In genomic region chr3:101495552-101495951, GRCh38 we compare ENCODE assay signal across 23 cellular contexts. TPM values are rescaled to one million over a fixed set of nuclear protein-coding genes. Genes with fewer than 3 reads are reported as not detected.
DNase-seq lines count a peak whose midpoint lies in the region; ATAC-seq, FAIRE-seq and TF ChIP-seq lines count a peak whose summit lies in the region.
"Had no signal": no experiment of that assay in that cellular context is flagged by ENCODE, and none has a peak within 500 bp of the region (broad histone marks: within the 10 kb centered on the region; RNA-seq: fewer than 3 reads in every experiment).

No MANE protein-coding gene starts in this region.

- no peaks in the 10 kb centered on the region for H3K9me1 ChIP-seq in K562 (ENCODE audit: control insufficient read depth, insufficient read depth, low read length)

- in situ Hi-C loops in K562 (cut with MboI), result no loop called here

- H3K36me3 ChIP-seq in CD8-positive, alpha-beta T cell (ENCODE audit: insufficient read depth, low read length), result peaks cover 16% of the 10 kb centered on the region
- peaks cover 17% of the 10 kb centered on the region; the same call in 2 of the 3 replicates for H3K36me3 ChIP-seq in K562 (ENCODE audit: control insufficient read depth, insufficient read depth, low read length)

- no TSS peak for BruUV-seq in K562 (replicated peaks; lab: Mats Ljungman, UMichigan)

- no peak for TF ChIP-seq CTCF in CD8-positive, alpha-beta T cell (IDR thresholded peaks at IDR 0.05)
- TF ChIP-seq CTCF in K562 (IDR thresholded peaks at IDR 0.05 in 2 of 3, conservative IDR thresholded peaks at IDR 0.05 in 1 of 3; ENCODE audit: insufficient read depth in 2 of 3, low read depth in 1 of 3, low read length in 3 of 3) (peak in 2 of 3 experiments; percentile 33 to 35; a peak in 2 of 6 replicates), glutamatergic neuron (IDR thresholded peaks at IDR 0.05; ENCODE audit: partially characterized antibody, unreplicated experiment) (no peak)

- DNase-seq in CD8-positive, alpha-beta T cell, result no peak
- peak; percentile 57 for DNase-seq in HT-29 (ENCODE audit: low spot score)
- DNase-seq in K562 (ENCODE audit: extremely low read depth in 1 of 4, low spot score in 3 of 4), result peak in 1 of 4 experiments; percentile 36
- peak; percentile 35 for DNase-seq in glutamatergic neuron
- DNase-seq in GM19238 (ENCODE audit: insufficient read length, low spot score), result no peak
- DNase-seq: activated CD4-positive, alpha-beta T cell treated with anti-CD3 and anti-CD28 coated beads, Interleukin-2, amount 50 U/mL, for 1 hour; activated effector memory CD4-positive, alpha-beta T cell treated with anti-CD3 and anti-CD28 coated beads, Interleukin-2, amount 50 U/mL, for 16 hours; adrenal gland; Calu3; H7; kidney glomerular epithelial cell; naive B cell; NCI-H1436; RPMI8226; stimulated activated CD4-positive, alpha-beta T cell treated with anti-CD3 and anti-CD28 coated beads, Interleukin-2, amount 100 ng/mL, for 24 hours; stimulated activated naive CD8-positive, alpha-beta T cell treated with anti-CD3 and anti-CD28 coated beads, Interleukin-15, Interleukin-2, amounts not matched to agents 100 U/mL and 50 U/mL, for 24 hours; transverse colon had no signal

- POLR2A ChIA-PET in CD8-positive, alpha-beta T cell (lab: Charles Lee), result interaction anchor here (0.6 to 1.0 kb wide), 2 partner anchors 15 to 133 kb away, joined by 3 read pairs; no protein-coding TSS in a partner anchor
- POLR2A ChIA-PET in K562 (lab: Yijun Ruan, JAX), result interaction anchor here (0.7 kb wide), 1 partner anchor 34 kb away, joined by 3 read pairs; no protein-coding TSS in a partner anchor

- no peaks in the 10 kb centered on the region for H3K27me3 Mint-ChIP-seq in CD8-positive, alpha-beta T cell (ENCODE audit: low read depth)
- peaks cover 3% of the 10 kb centered on the region for H3K27me3 Mint-ChIP-seq in glutamatergic neuron (ENCODE audit: unreplicated experiment)
- H3K27me3 Mint-ChIP-seq: central memory CD8-positive, alpha-beta T cell; naive B cell; progenitor cell of endocrine pancreas had no signal

- peak; percentile 77 for FAIRE-seq in K562 (lab: Jason Lieb, UNC)
- FAIRE-seq: GM19239 had no signal

- no peaks in the 10 kb centered on the region for H3K4me1 ChIP-seq in CD8-positive, alpha-beta T cell (ENCODE audit: insufficient read depth, low read length)
- H3K4me1 ChIP-seq in K562 (replicated peaks in 1 of 2; ENCODE audit: control insufficient read depth in 2 of 2, insufficient read depth in 2 of 2, low read length in 2 of 2), result no peaks in the 10 kb centered on the region; a peak in 1 of 5 replicates
- H3K4me1 ChIP-seq: adrenal gland, transverse colon had no signal

- CTCF ChIA-PET in CD8-positive, alpha-beta T cell (lab: Charles Lee), result interaction anchor here (1.4 to 2.3 kb wide), 2 partner anchors 18 to 78 kb away, joined by 3 to 8 read pairs; partner anchors contain the start of genes PCNP and SENP7
- CTCF ChIA-PET in K562 (lab: Yijun Ruan, JAX; ENCODE audit: low intra/inter-chr PET ratio), result no interaction called here

- peaks cover 65% of the 10 kb centered on the region for H3K36me3 Mint-ChIP-seq in CD8-positive, alpha-beta T cell
- peaks cover 20% of the 10 kb centered on the region for H3K36me3 Mint-ChIP-seq in glutamatergic neuron (ENCODE audit: unreplicated experiment)

- TF ChIP-seq RAD21 in K562 (CRISPR knock-in tag; conservative IDR thresholded peaks at IDR 0.05 in 1 of 2, IDR thresholded peaks at IDR 0.05 in 1 of 2), result peak in 1 of 2 experiments; percentile 47; a peak in 2 of 4 replicates

- no peak overlapping the region for H3K27ac ChIP-seq in CD8-positive, alpha-beta T cell (ENCODE audit: low read depth, low read length)
- no peak overlapping the region for H3K27ac ChIP-seq in K562 (ENCODE audit: extremely low read depth, low read depth, low read length)
- H3K27ac ChIP-seq: adrenal gland, transverse colon had no signal

- WGBS in K562 (ENCODE audit: insufficient coverage, low coverage, missing lambda C conversion rate), result 35% methylated on average over 4 of the region's 4 CpGs

- peak overlapping the region; percentile 61 for H3K27ac Mint-ChIP-seq in CD8-positive, alpha-beta T cell
- H3K27ac Mint-ChIP-seq in glutamatergic neuron (ENCODE audit: unreplicated experiment), result peak overlapping the region; percentile 96
- H3K27ac Mint-ChIP-seq: naive B cell, progenitor cell of endocrine pancreas had no signal

- H3K4me3 Mint-ChIP-seq in CD8-positive, alpha-beta T cell, result no peak overlapping the region
- H3K4me3 Mint-ChIP-seq in glutamatergic neuron (ENCODE audit: unreplicated experiment), result peak overlapping the region; percentile 30
- H3K4me3 Mint-ChIP-seq: central memory CD8-positive, alpha-beta T cell; naive B cell had no signal

- ATAC-seq in CD8-positive, alpha-beta T cell, result no peak
- ATAC-seq in K562 (peak; percentile 81), GM19351 (IDR thresholded peaks at IDR 0.05; ENCODE audit: unreplicated experiment) (no peak), HG02938 (IDR thresholded peaks at IDR 0.05; ENCODE audit: unreplicated experiment) (no peak), HG03521 (IDR thresholded peaks at IDR 0.05; ENCODE audit: unreplicated experiment) (no peak)
- ATAC-seq: stimulated activated naive CD8-positive, alpha-beta T cell treated with anti-CD3 and anti-CD28 coated beads, Interleukin-15, Interleukin-2, amounts not matched to agents 100 U/mL and 50 U/mL, for 24 hours had no signal

- H3K9ac ChIP-seq in K562 (ENCODE audit: insufficient read depth in 1 of 2, low read depth in 2 of 2, low read length in 2 of 2), result no peak overlapping the region

- no peaks in the 10 kb centered on the region for H3K9me3 Mint-ChIP-seq in CD8-positive, alpha-beta T cell
- H3K9me3 Mint-ChIP-seq in glutamatergic neuron (ENCODE audit: unreplicated experiment), result peaks cover 3% of the 10 kb centered on the region
- H3K9me3 Mint-ChIP-seq: central memory CD8-positive, alpha-beta T cell had no signal

- H2AFZ ChIP-seq in K562 (ENCODE audit: low read depth, low read length), result no peak overlapping the region

- TF ChIP-seq POLR2A in K562 (conservative IDR thresholded peaks at IDR 0.05), result no peak

- no peak overlapping the region for H3K4me3 ChIP-seq in CD8-positive, alpha-beta T cell (ENCODE audit: low read depth, low read length)
- H3K4me3 ChIP-seq in K562, result no peak overlapping the region
- H3K4me3 ChIP-seq: adrenal gland, transverse colon had no signal

- H3K79me2 ChIP-seq in K562 (ENCODE audit: control insufficient read depth, insufficient read depth, low read length), result peaks cover 29% of the 10 kb centered on the region

- H3K27me3 ChIP-seq in CD8-positive, alpha-beta T cell (ENCODE audit: insufficient read depth, low read length), result no peaks in the 10 kb centered on the region
- H3K27me3 ChIP-seq in K562 (ENCODE audit: control insufficient read depth in 2 of 2, insufficient read depth in 2 of 2, low read length in 2 of 2), result no peaks in the 10 kb centered on the region
- H3K27me3 ChIP-seq: adrenal gland, transverse colon had no signal

- intact Hi-C loops in CD8-positive, alpha-beta T cell (cut with DNase I, micrococcal nuclease), result no loop called here
- intact Hi-C loops in K562 (cut with micrococcal nuclease), result no loop called here

- H3K9me3 ChIP-seq in CD8-positive, alpha-beta T cell (ENCODE audit: low read length), result no peaks in the 10 kb centered on the region
- no peaks in the 10 kb centered on the region for H3K9me3 ChIP-seq in K562 (replicated peaks; ENCODE audit: control insufficient read depth, insufficient read depth, low read depth, low read length)
- H3K9me3 ChIP-seq: adrenal gland, transverse colon had no signal

- H3K4me1 Mint-ChIP-seq in CD8-positive, alpha-beta T cell (ENCODE audit: low read depth), result peaks cover 47% of the 10 kb centered on the region
- H3K4me1 Mint-ChIP-seq in glutamatergic neuron (ENCODE audit: low read depth, unreplicated experiment), result peaks cover 15% of the 10 kb centered on the region

- no peaks in the 10 kb centered on the region for H4K20me1 ChIP-seq in K562 (replicated peaks; ENCODE audit: control insufficient read depth, insufficient read depth, low read length)

- TF ChIP-seq EP300 in K562 (IDR thresholded peaks at IDR 0.05; ENCODE audit: low read length), result no peak

- no peak overlapping the region for H3K4me2 ChIP-seq in K562 (ENCODE audit: insufficient read depth, low read length)

TF ChIP-seq in K562, 482 proteins besides CTCF, POLR2A, EP300 and RAD21 (continues in another document):
- TF ChIP-seq ZBTB7A (IDR thresholded peaks at IDR 0.05; ENCODE audit: borderline replicate concordance, control insufficient read depth, low read depth, low read length) (no peak), TFAP4 (CRISPR knock-in tag; IDR thresholded peaks at IDR 0.05; ENCODE audit: borderline replicate concordance) (no peak)

RNA-seq across cellular contexts. Expression of gene SENP7, which starts 17.5 kb away (rescaled TPM):
- 10 to 100 TPM; 28.3 to 29.1 TPM for total RNA-seq in CD8-positive, alpha-beta T cell
- 0.65 and 2.2 TPM in 2 replicates for total RNA-seq in HT-29 (2014; rRNA removed; shearing (Covaris generic))
- total RNA-seq in K562 (2011; cell fraction: chromatin; rRNA removed; ENCODE audit: low replicate concordance), result 29.4 and 103 TPM in 2 replicates
- 12.0 and 19.1 TPM in 2 replicates for total RNA-seq in K562 (2011; cell fraction: nucleolus; rRNA removed)
- total RNA-seq in K562 (2011; cell fraction: nucleoplasm; rRNA removed), result 41.1 and 61.4 TPM in 2 replicates
- total RNA-seq in K562 (2014; rRNA removed) (7.0 and 8.7 TPM in 2 replicates), K562 (2014; rRNA removed; fragmentation: Illumina TruSeq; extraction: Trizol) (21.9 and 22.4 TPM in 2 replicates), K562 (2015; rRNA removed; fragmentation: Illumina TruSeq; extraction: Trizol) (18.8 and 21.7 TPM in 2 replicates), K562 (2021) (10.7 and 13.6 TPM in 2 replicates), glutamatergic neuron (ENCODE audit: unreplicated experiment) (112 TPM)
- polyA plus RNA-seq in K562 (2011; rRNA removed) (19.2 and 20.0 TPM in 2 replicates), K562 (2014; fragmentation: Illumina TruSeq; extraction: Trizol) (10.8 and 13.9 TPM in 2 replicates), K562 (2014; fragmentation: Nextera tagmentation; extraction: Ambion mirVana) (1 to 10 TPM; 4.1 to 8.3 TPM), K562 (2014; rRNA removed) (9.5 and 10.5 TPM in 2 replicates)
- polyA plus RNA-seq in K562 (2011; cell fraction: cytosol; rRNA removed), result 1.4 and 4.2 TPM in 2 replicates
- 25.2 and 41.2 TPM in 2 replicates for polyA plus RNA-seq in K562 (2011; cell fraction: nucleus; rRNA removed)
- polyA plus RNA-seq in K562 (2012), result 7.6 and 12.3 TPM in 2 replicates
- 40.7 and 57.5 TPM in 2 replicates for polyA minus RNA-seq in K562 (2011; rRNA and poly(A)+ RNA removed)
- polyA minus RNA-seq in K562 (2011; cell fraction: cytosol; rRNA and poly(A)+ RNA removed), result 7.2 and 7.6 TPM in 2 replicates
- polyA minus RNA-seq in K562 (2011; cell fraction: nucleus; rRNA and poly(A)+ RNA removed), result 33.8 and 67.3 TPM in 2 replicates

Comparison
In these comparisons a context has a peak if more than half of its experiments do, and no peak if none do; other contexts are left out.
1. DNase-seq: peak in HT-29 (single experiment) and glutamatergic neuron (single experiment); none in CD8-positive, alpha-beta T cell (0 of 7) and GM19238 (single experiment).
2. CTCF ChIP-seq: peak in K562 (2 of 3); none in CD8-positive, alpha-beta T cell (single experiment) and glutamatergic neuron (single experiment).